Comparison of ENCODE assay signal across 2 cellular contexts in the genomic region with DNA sequence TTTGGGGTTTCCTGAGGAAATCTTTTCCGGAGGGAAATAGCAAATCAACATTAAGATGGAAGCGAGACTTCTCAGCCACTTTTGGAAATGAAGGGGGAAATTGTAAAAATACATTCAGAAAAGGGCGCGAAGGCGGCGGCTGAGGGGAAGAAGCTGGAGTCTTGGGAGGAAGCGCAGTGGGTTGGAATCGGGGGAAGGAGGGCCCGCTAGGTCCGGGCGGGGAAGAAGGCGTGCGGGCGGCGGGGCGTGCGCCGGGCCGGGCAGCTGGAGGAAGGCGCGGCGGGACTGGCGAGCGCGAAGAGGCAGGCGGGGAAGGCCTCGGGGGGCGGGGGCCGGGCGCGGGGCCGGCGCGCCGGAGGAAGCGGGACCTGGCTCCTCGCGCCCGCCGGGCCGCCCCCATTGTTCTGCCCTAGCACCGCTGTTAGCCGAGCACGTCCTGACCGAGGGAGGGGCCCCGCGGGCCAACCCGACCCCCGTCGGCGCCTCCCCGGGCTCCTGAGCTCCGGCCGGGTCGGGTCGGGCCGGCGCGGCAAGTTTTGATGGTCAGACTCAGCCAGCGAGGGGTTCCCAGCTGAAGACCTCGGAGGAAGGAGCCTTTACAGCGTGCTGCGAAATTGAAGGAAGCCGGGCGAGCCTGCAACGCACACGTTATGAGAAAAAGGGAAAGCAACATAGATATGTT.
TF ChIP-seq lines count a peak whose summit lies in the region.

No MANE protein-coding gene starts in this region.

TF ChIP-seq in WTC11, 78 proteins besides CTCF, POLR2A, EP300 and RAD21 (continues in another document):
- TF ChIP-seq FOXK1 (CRISPR knock-in tag; IDR thresholded peaks at IDR 0.05): no peak
- no peak for TF ChIP-seq ZNF317 (CRISPR knock-in tag; IDR thresholded peaks at IDR 0.05; ENCODE audit: borderline replicate concordance, low read depth)
- TF ChIP-seq, protein P1, sequence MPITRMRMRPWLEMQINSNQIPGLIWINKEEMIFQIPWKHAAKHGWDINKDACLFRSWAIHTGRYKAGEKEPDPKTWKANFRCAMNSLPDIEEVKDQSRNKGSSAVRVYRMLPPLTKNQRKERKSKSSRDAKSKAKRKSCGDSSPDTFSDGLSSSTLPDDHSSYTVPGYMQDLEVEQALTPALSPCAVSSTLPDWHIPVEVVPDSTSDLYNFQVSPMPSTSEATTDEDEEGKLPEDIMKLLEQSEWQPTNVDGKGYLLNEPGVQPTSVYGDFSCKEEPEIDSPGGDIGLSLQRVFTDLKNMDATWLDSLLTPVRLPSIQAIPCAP (CRISPR knock-in tag; IDR thresholded peaks at IDR 0.05): no peak
- no peak for TF ChIP-seq NFE2L1 (CRISPR knock-in tag; IDR thresholded peaks at IDR 0.05)
- no peak for TF ChIP-seq ELF4 (CRISPR knock-in tag; IDR thresholded peaks at IDR 0.05; ENCODE audit: low read depth)
- peak; percentile 77 for TF ChIP-seq ZNF423 (CRISPR knock-in tag; IDR thresholded peaks at IDR 0.05)
- TF ChIP-seq NR2C2 (CRISPR knock-in tag; IDR thresholded peaks at IDR 0.05): no peak
- TF ChIP-seq, protein P2, sequence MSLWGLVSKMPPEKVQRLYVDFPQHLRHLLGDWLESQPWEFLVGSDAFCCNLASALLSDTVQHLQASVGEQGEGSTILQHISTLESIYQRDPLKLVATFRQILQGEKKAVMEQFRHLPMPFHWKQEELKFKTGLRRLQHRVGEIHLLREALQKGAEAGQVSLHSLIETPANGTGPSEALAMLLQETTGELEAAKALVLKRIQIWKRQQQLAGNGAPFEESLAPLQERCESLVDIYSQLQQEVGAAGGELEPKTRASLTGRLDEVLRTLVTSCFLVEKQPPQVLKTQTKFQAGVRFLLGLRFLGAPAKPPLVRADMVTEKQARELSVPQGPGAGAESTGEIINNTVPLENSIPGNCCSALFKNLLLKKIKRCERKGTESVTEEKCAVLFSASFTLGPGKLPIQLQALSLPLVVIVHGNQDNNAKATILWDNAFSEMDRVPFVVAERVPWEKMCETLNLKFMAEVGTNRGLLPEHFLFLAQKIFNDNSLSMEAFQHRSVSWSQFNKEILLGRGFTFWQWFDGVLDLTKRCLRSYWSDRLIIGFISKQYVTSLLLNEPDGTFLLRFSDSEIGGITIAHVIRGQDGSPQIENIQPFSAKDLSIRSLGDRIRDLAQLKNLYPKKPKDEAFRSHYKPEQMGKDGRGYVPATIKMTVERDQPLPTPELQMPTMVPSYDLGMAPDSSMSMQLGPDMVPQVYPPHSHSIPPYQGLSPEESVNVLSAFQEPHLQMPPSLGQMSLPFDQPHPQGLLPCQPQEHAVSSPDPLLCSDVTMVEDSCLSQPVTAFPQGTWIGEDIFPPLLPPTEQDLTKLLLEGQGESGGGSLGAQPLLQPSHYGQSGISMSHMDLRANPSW (CRISPR knock-in tag; conservative IDR thresholded peaks at IDR 0.05; ENCODE audit: low read depth): no peak
- no peak for TF ChIP-seq ZNF138 (CRISPR knock-in tag; conservative IDR thresholded peaks at IDR 0.05)
- TF ChIP-seq ETV6 (CRISPR knock-in tag; IDR thresholded peaks at IDR 0.05): peak; percentile 63; the same call in 1 of the 2 replicates
- TF ChIP-seq, protein P3, sequence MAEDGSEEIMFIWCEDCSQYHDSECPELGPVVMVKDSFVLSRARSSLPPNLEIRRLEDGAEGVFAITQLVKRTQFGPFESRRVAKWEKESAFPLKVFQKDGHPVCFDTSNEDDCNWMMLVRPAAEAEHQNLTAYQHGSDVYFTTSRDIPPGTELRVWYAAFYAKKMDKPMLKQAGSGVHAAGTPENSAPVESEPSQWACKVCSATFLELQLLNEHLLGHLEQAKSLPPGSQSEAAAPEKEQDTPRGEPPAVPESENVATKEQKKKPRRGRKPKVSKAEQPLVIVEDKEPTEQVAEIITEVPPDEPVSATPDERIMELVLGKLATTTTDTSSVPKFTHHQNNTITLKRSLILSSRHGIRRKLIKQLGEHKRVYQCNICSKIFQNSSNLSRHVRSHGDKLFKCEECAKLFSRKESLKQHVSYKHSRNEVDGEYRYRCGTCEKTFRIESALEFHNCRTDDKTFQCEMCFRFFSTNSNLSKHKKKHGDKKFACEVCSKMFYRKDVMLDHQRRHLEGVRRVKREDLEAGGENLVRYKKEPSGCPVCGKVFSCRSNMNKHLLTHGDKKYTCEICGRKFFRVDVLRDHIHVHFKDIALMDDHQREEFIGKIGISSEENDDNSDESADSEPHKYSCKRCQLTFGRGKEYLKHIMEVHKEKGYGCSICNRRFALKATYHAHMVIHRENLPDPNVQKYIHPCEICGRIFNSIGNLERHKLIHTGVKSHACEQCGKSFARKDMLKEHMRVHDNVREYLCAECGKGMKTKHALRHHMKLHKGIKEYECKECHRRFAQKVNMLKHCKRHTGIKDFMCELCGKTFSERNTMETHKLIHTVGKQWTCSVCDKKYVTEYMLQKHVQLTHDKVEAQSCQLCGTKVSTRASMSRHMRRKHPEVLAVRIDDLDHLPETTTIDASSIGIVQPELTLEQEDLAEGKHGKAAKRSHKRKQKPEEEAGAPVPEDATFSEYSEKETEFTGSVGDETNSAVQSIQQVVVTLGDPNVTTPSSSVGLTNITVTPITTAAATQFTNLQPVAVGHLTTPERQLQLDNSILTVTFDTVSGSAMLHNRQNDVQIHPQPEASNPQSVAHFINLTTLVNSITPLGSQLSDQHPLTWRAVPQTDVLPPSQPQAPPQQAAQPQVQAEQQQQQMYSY (CRISPR knock-in tag; IDR thresholded peaks at IDR 0.05): no peak
- 0 out of 2 replicates have a peak, but pooled peaks have one; percentile 73 for TF ChIP-seq NR3C1 (CRISPR knock-in tag; conservative IDR thresholded peaks at IDR 0.05; ENCODE audit: low read depth)
- TF ChIP-seq, protein P4, sequence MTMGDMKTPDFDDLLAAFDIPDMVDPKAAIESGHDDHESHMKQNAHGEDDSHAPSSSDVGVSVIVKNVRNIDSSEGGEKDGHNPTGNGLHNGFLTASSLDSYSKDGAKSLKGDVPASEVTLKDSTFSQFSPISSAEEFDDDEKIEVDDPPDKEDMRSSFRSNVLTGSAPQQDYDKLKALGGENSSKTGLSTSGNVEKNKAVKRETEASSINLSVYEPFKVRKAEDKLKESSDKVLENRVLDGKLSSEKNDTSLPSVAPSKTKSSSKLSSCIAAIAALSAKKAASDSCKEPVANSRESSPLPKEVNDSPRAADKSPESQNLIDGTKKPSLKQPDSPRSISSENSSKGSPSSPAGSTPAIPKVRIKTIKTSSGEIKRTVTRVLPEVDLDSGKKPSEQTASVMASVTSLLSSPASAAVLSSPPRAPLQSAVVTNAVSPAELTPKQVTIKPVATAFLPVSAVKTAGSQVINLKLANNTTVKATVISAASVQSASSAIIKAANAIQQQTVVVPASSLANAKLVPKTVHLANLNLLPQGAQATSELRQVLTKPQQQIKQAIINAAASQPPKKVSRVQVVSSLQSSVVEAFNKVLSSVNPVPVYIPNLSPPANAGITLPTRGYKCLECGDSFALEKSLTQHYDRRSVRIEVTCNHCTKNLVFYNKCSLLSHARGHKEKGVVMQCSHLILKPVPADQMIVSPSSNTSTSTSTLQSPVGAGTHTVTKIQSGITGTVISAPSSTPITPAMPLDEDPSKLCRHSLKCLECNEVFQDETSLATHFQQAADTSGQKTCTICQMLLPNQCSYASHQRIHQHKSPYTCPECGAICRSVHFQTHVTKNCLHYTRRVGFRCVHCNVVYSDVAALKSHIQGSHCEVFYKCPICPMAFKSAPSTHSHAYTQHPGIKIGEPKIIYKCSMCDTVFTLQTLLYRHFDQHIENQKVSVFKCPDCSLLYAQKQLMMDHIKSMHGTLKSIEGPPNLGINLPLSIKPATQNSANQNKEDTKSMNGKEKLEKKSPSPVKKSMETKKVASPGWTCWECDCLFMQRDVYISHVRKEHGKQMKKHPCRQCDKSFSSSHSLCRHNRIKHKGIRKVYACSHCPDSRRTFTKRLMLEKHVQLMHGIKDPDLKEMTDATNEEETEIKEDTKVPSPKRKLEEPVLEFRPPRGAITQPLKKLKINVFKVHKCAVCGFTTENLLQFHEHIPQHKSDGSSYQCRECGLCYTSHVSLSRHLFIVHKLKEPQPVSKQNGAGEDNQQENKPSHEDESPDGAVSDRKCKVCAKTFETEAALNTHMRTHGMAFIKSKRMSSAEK (CRISPR knock-in tag; IDR thresholded peaks at IDR 0.05; ENCODE audit: borderline replicate concordance): no peak

TF ChIP-seq in HepG2, 621 proteins besides CTCF, POLR2A, EP300 and RAD21 (continues in another document):
- TF ChIP-seq, protein P5, sequence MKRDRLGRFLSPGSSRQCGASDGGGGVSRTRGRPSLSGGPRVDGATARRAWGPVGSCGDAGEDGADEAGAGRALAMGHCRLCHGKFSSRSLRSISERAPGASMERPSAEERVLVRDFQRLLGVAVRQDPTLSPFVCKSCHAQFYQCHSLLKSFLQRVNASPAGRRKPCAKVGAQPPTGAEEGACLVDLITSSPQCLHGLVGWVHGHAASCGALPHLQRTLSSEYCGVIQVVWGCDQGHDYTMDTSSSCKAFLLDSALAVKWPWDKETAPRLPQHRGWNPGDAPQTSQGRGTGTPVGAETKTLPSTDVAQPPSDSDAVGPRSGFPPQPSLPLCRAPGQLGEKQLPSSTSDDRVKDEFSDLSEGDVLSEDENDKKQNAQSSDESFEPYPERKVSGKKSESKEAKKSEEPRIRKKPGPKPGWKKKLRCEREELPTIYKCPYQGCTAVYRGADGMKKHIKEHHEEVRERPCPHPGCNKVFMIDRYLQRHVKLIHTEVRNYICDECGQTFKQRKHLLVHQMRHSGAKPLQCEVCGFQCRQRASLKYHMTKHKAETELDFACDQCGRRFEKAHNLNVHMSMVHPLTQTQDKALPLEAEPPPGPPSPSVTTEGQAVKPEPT (CRISPR knock-in tag; IDR thresholded peaks at IDR 0.05; ENCODE audit: low read depth): peak; percentile 65; the same call in 1 of the 2 replicates
- TF ChIP-seq XBP1 (CRISPR knock-in tag; IDR thresholded peaks at IDR 0.05) (no peak), ZNF552 (CRISPR knock-in tag; IDR thresholded peaks at IDR 0.05; ENCODE audit: borderline replicate concordance) (peak; percentile 9; the same call in 1 of the 2 replicates), NR2F6 (IDR thresholded peaks at IDR 0.05) (no peak), NR2F6 (CRISPR knock-in tag; IDR thresholded peaks at IDR 0.05) (0 out of 2 replicates have a peak, but pooled peaks have one; percentile 5), ZNF232 (CRISPR knock-in tag; IDR thresholded peaks at IDR 0.05; ENCODE audit: borderline replicate concordance) (peak; percentile 72; the same call in 1 of the 2 replicates), AHR (CRISPR knock-in tag; IDR thresholded peaks at IDR 0.05) (peak; percentile 62), ZC3H13 (CRISPR knock-in tag; IDR thresholded peaks at IDR 0.05) (peak; percentile 67), SNRNP70 (IDR thresholded peaks at IDR 0.05; ENCODE audit: low read depth, low read length) (no peak), RXRA (CRISPR knock-in tag; IDR thresholded peaks at IDR 0.05) (peak; percentile 60; the same call in 1 of the 2 replicates)
- TF ChIP-seq, protein P6, sequence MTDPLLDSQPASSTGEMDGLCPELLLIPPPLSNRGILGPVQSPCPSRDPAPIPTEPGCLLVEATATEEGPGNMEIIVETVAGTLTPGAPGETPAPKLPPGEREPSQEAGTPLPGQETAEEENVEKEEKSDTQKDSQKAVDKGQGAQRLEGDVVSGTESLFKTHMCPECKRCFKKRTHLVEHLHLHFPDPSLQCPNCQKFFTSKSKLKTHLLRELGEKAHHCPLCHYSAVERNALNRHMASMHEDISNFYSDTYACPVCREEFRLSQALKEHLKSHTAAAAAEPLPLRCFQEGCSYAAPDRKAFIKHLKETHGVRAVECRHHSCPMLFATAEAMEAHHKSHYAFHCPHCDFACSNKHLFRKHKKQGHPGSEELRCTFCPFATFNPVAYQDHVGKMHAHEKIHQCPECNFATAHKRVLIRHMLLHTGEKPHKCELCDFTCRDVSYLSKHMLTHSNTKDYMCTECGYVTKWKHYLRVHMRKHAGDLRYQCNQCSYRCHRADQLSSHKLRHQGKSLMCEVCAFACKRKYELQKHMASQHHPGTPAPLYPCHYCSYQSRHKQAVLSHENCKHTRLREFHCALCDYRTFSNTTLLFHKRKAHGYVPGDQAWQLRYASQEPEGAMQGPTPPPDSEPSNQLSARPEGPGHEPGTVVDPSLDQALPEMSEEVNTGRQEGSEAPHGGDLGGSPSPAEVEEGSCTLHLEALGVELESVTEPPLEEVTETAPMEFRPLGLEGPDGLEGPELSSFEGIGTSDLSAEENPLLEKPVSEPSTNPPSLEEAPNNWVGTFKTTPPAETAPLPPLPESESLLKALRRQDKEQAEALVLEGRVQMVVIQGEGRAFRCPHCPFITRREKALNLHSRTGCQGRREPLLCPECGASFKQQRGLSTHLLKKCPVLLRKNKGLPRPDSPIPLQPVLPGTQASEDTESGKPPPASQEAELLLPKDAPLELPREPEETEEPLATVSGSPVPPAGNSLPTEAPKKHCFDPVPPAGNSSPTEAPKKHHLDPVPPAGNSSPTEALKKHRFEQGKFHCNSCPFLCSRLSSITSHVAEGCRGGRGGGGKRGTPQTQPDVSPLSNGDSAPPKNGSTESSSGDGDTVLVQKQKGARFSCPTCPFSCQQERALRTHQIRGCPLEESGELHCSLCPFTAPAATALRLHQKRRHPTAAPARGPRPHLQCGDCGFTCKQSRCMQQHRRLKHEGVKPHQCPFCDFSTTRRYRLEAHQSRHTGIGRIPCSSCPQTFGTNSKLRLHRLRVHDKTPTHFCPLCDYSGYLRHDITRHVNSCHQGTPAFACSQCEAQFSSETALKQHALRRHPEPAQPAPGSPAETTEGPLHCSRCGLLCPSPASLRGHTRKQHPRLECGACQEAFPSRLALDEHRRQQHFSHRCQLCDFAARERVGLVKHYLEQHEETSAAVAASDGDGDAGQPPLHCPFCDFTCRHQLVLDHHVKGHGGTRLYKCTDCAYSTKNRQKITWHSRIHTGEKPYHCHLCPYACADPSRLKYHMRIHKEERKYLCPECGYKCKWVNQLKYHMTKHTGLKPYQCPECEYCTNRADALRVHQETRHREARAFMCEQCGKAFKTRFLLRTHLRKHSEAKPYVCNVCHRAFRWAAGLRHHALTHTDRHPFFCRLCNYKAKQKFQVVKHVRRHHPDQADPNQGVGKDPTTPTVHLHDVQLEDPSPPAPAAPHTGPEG (CRISPR knock-in tag; IDR thresholded peaks at IDR 0.05): peak; percentile 92
- TF ChIP-seq, protein P7, sequence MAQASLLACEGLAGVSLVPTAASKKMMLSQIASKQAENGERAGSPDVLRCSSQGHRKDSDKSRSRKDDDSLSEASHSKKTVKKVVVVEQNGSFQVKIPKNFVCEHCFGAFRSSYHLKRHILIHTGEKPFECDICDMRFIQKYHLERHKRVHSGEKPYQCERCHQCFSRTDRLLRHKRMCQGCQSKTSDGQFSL (CRISPR knock-in tag; IDR thresholded peaks at IDR 0.05): peak; percentile 72; the same call in 1 of the 2 replicates
- TF ChIP-seq, protein P8, sequence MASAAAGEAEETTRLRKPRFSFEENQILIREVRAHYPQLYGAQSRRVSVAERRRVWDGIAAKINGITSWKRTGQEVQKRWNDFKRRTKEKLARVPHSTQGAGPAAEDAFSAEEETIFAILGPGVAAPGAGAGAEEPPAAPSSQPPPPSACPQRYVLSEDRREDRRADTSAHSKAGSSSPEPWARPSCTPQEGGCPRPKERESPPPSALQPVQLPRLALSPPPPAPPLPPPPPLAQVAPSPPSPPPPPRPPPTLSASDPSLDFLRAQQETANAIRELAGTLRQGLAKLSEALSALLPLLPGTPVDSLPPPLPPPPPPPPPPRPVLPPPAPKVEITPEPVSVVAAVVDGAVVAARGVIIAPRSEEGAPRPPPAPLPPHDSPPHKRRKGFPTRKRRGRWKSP (CRISPR knock-in tag; IDR thresholded peaks at IDR 0.05): peak; percentile 13; the same call in 1 of the 2 replicates
- TF ChIP-seq, protein P9, sequence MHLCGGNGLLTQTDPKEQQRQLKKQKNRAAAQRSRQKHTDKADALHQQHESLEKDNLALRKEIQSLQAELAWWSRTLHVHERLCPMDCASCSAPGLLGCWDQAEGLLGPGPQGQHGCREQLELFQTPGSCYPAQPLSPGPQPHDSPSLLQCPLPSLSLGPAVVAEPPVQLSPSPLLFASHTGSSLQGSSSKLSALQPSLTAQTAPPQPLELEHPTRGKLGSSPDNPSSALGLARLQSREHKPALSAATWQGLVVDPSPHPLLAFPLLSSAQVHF (CRISPR knock-in tag; IDR thresholded peaks at IDR 0.05): peak; percentile 41; the same call in 1 of the 2 replicates
